27 cellular contexts compared by ENCODE assay signal in the genomic region with DNA sequence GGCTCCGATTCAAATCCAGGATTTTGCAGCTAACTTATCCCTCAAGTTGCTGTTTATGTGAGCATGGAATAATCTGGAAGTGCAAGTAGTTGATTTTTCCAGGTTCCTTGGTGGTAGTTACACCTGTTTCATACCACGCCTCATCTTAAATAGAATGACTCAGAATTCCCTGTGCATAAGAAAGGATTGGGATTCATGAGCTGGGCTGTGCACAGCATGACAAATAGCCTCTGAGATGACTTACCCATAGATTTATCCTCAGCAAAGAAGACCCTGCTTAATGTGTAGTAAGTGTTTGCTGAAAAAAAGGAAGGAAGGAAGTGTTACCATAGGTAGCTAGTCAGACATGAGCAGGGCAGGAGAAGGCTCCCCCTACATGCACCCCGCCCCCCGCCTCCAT.
"Had no signal": no experiment of that assay in that cellular context is flagged by ENCODE, and none has a peak within 500 bp of the region (broad histone marks: within the 10 kb centered on the region; RNA-seq: fewer than 3 reads in every experiment).

No MANE protein-coding gene starts in this region.

- H3K4me1 ChIP-seq: esophagus muscularis mucosa, gastroesophageal sphincter, heart right ventricle had no signal

- H3K27me3 ChIP-seq: brain microvascular endothelial cell, dorsolateral prefrontal cortex, esophagus muscularis mucosa, gastroesophageal sphincter, heart right ventricle had no signal

- H3K36me3 ChIP-seq: brain microvascular endothelial cell, esophagus muscularis mucosa, gastroesophageal sphincter, heart right ventricle had no signal

- H3K9me3 ChIP-seq: esophagus muscularis mucosa, gastroesophageal sphincter had no signal

- H3K27ac ChIP-seq: brain microvascular endothelial cell, coronary artery, dorsolateral prefrontal cortex, esophagus muscularis mucosa, gastroesophageal sphincter, heart right ventricle had no signal

- DNase-seq: activated CD4-positive, alpha-beta memory T cell treated with anti-CD3 and anti-CD28 coated beads, Interleukin-2, amount 10 ng/mL, durations not matched to agents 7 days and 5 days; activated CD4-positive, alpha-beta T cell treated with anti-CD3 and anti-CD28 coated beads for 1 hour; activated CD4-positive, alpha-beta T cell treated with anti-CD3 and anti-CD28 coated beads for 4 hours; activated CD4-positive, alpha-beta T cell treated with anti-CD3 and anti-CD28 coated beads, Interleukin-2, amount 10 ng/mL, durations not matched to agents 7 days and 5 days; activated CD4-positive, alpha-beta T cell treated with anti-CD3 and anti-CD28 coated beads, Interleukin-2, amount 50 U/mL, for 4 hours; activated CD8-positive, alpha-beta memory T cell treated with anti-CD3 and anti-CD28 coated beads, Interleukin-2, amount 50 U/mL, for 48 hours; activated gamma-delta T cell; activated naive CD4-positive, alpha-beta T cell treated with anti-CD3 and anti-CD28 coated beads, Interleukin-2, amount 50 U/mL, for 16 hours; activated naive CD4-positive, alpha-beta T cell treated with Interleukin-2 at 50 U/mL for 16 hours; activated T-cell treated with anti-CD3 and anti-CD28 coated beads for 4 hours; activated T-cell treated with anti-CD3 and anti-CD28 coated beads, Interleukin-2, amount 50 U/mL, for 24 hours; activated T-cell treated with anti-CD3 and anti-CD28 coated beads, Interleukin-2, amount 50 U/mL, for 72 hours; amniotic stem cell; anterior cingulate cortex; brain microvascular endothelial cell; dorsolateral prefrontal cortex; effector CD4-positive, alpha-beta T cell; effector memory CD8-positive, alpha-beta T cell; erythroblast; foreskin melanocyte; heart right ventricle; T-helper 2 cell had no signal

- H3K4me3 ChIP-seq: coronary artery, dorsolateral prefrontal cortex, esophagus muscularis mucosa, gastroesophageal sphincter, heart right ventricle had no signal

- ATAC-seq: activated T-cell treated with anti-CD3 and anti-CD28 coated beads, Interleukin-2, amount 50 U/mL, for 72 hours; effector memory CD8-positive, alpha-beta T cell; gastroesophageal sphincter; heart right ventricle had no signal

- FAIRE-seq: astrocyte, bronchial epithelial cell had no signal
